22 cellular contexts compared by ENCODE assay signal in the genomic region with DNA sequence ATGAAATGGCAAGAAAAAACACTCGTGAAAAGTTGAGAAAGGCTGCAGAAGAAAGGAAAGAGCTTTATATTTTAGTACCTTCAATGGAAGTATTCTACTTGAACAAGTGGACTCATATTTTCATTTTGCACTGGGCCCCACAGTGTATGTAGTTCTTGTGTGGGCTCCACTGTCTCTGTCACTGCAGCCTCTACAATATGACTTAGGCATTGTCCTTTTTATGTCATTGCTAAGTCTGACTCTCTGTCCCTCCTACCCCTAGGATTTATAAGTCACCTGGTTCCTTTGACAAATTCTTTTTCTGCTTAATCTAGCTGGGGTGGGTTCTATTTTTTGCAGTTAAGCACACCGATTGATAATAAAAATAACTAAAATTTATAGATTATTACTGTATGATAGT. TPM values are rescaled to one million over a fixed set of nuclear protein-coding genes. Genes with fewer than 3 reads are reported as not detected.
"Had no signal": no experiment of that assay in that cellular context is flagged by ENCODE, and none has a peak within 500 bp of the region (broad histone marks: within the 10 kb centered on the region; RNA-seq: fewer than 3 reads in every experiment).

No MANE protein-coding gene starts in this region.

- H3K4me3 ChIP-seq: MG63 had no signal

- DNase-seq: Karpas-422, KG1, MG63, NCI-H1092, NCI-H1105 treated with DMSO at 0.1 percent for 48 hours, NCI-H1417 treated with DMSO at 0.1 percent for 48 hours, NCI-H187, NCI-H2029, NCI-H2081 treated with DMSO at 0.1 percent for 48 hours, NCI-H2171, NCI-H446, NCI-H510A, NCI-H524 treated with DMSO at 0.1 percent for 48 hours, NCI-H69, NCI-H774, SHP77 had no signal

- H3K9me3 ChIP-seq: MG63 had no signal

- ATAC-seq: Panc1, SK-N-SH treated with all-trans-retinoic acid at 6 μM for 48 hours had no signal

- H3K27me3 ChIP-seq: MG63 had no signal

- H3K4me1 Mint-ChIP-seq: IgD-negative memory B cell had no signal

- H3K36me3 Mint-ChIP-seq: IgD-negative memory B cell had no signal

- H3K27ac ChIP-seq: HL-60, RWPE1 had no signal

- H3K4me3 Mint-ChIP-seq: IgD-negative memory B cell had no signal

- H3K36me3 ChIP-seq: MG63 had no signal

- H3K27ac Mint-ChIP-seq: IgD-negative memory B cell had no signal

RNA-seq across cellular contexts. Expression of a gene that starts 27.7 kb away (rescaled TPM):
- polyA plus RNA-seq: IgD-negative memory B cell had no signal

RNA-seq across cellular contexts. Expression of a gene that starts 33.4 kb away (rescaled TPM):
- total RNA-seq: PC-3 had no signal
- polyA plus RNA-seq: IgD-negative memory B cell had no signal
